ENCODE assay signal across 1 cellular context in genomic region chr1:156414440-156415064, GRCh38.
TF ChIP-seq lines count a peak whose summit lies in the region.

No MANE protein-coding gene starts in this region.

TF ChIP-seq in K562, 482 proteins besides CTCF, POLR2A, EP300 and RAD21 (continues in another document):
- TF ChIP-seq PCBP2 (IDR thresholded peaks at IDR 0.05; ENCODE audit: low read depth, low read length, poor library complexity, severe bottlenecking) (no peak), E2F3 (CRISPR knock-in tag; IDR thresholded peaks at IDR 0.05) (no peak), GABPB1 (CRISPR knock-in tag; IDR thresholded peaks at IDR 0.05) (no peak), THRAP3 (IDR thresholded peaks at IDR 0.05; ENCODE audit: borderline replicate concordance) (no peak), SMARCC2 (IDR thresholded peaks at IDR 0.05; ENCODE audit: low read depth) (no peak), WHSC1 (IDR thresholded peaks at IDR 0.05; ENCODE audit: low read length) (no peak), ZNF445 (CRISPR knock-in tag; IDR thresholded peaks at IDR 0.05; ENCODE audit: low read depth) (no peak), SREBF2 (CRISPR knock-in tag; IDR thresholded peaks at IDR 0.05) (no peak), ELK3 (CRISPR knock-in tag; IDR thresholded peaks at IDR 0.05) (no peak), PHF21A (IDR thresholded peaks at IDR 0.05; ENCODE audit: borderline replicate concordance, low read depth) (no peak), PRMT5 (CRISPR knock-in tag; IDR thresholded peaks at IDR 0.05) (peak; percentile 93), IRF2 (CRISPR knock-in tag; IDR thresholded peaks at IDR 0.05) (no peak), ZNF780A (CRISPR knock-in tag; IDR thresholded peaks at IDR 0.05) (no peak), PTTG1 (tag; IDR thresholded peaks at IDR 0.05; ENCODE audit: low read depth) (no peak), CCAR2 (IDR thresholded peaks at IDR 0.05; ENCODE audit: low read depth, low read length) (no peak), TAF1 (IDR thresholded peaks at IDR 0.05; ENCODE audit: control insufficient read depth, extremely low read depth, insufficient read depth, low read length, severe bottlenecking) (no peak), BMI1 (IDR thresholded peaks at IDR 0.05; ENCODE audit: low read length) (no peak), PTBP1 (IDR thresholded peaks at IDR 0.05; ENCODE audit: low read depth, low read length) (no peak), JUND (IDR thresholded peaks at IDR 0.05; ENCODE audit: borderline replicate concordance, low read depth, low read length) (no peak), JUND (tag; IDR thresholded peaks at IDR 0.05; ENCODE audit: borderline replicate concordance, low read depth, low read length) (no peak), BACH1 (tag; IDR thresholded peaks at IDR 0.05) (no peak), HNRNPUL1 (IDR thresholded peaks at IDR 0.05; ENCODE audit: low read length) (no peak), SMAD1 (IDR thresholded peaks at IDR 0.05; ENCODE audit: low read depth, low read length, partially characterized antibody) (no peak), CREB3 (tag; conservative IDR thresholded peaks at IDR 0.05; ENCODE audit: low read depth) (peak; percentile 61; the same call in 1 of the 2 replicates), ZNF561 (CRISPR knock-in tag; conservative IDR thresholded peaks at IDR 0.05) (no peak), HIVEP1 (CRISPR knock-in tag; IDR thresholded peaks at IDR 0.05) (no peak), ZBTB33 (CRISPR knock-in tag; IDR thresholded peaks at IDR 0.05) (no peak), RFX5 (IDR thresholded peaks at IDR 0.05; ENCODE audit: low read depth, low read length) (no peak), ZNF12 (CRISPR knock-in tag; IDR thresholded peaks at IDR 0.05) (no peak), RBM17 (IDR thresholded peaks at IDR 0.05; ENCODE audit: borderline replicate concordance, low read depth, low read length) (no peak), ELK1 (CRISPR knock-in tag; IDR thresholded peaks at IDR 0.05) (no peak), ATF7 (IDR thresholded peaks at IDR 0.05) (no peak), JUN (IDR thresholded peaks at IDR 0.05; ENCODE audit: borderline replicate concordance, low read depth, low read length) (no peak), JUN (CRISPR knock-in tag; IDR thresholded peaks at IDR 0.05; ENCODE audit: borderline replicate concordance) (no peak), CREM (IDR thresholded peaks at IDR 0.05; ENCODE audit: low read depth) (0 out of 2 replicates have a peak, but pooled peaks have one; percentile 21), EHMT2 (IDR thresholded peaks at IDR 0.05) (peak; percentile 98), RREB1 (CRISPR knock-in tag; IDR thresholded peaks at IDR 0.05) (no peak), MIER1 (IDR thresholded peaks at IDR 0.05; ENCODE audit: low read depth) (peak; percentile 96), ZNF507 (tag; conservative IDR thresholded peaks at IDR 0.05) (no peak), SMAD4 (CRISPR knock-in tag; conservative IDR thresholded peaks at IDR 0.05) (0 out of 2 replicates have a peak, but pooled peaks have one; percentile 24), KLF1 (tag; IDR thresholded peaks at IDR 0.05) (no peak), ZSCAN32 (CRISPR knock-in tag; IDR thresholded peaks at IDR 0.05) (no peak), PKNOX1 (IDR thresholded peaks at IDR 0.05) (no peak), CCNT2 (IDR thresholded peaks at IDR 0.05; ENCODE audit: borderline replicate concordance, extremely low read depth, insufficient read length, low read depth, low read length) (no peak), PBX2 (CRISPR knock-in tag; IDR thresholded peaks at IDR 0.05; ENCODE audit: low read depth) (no peak), PBX2 (tag; conservative IDR thresholded peaks at IDR 0.05; ENCODE audit: low read depth) (peak; percentile 37; the same call in 1 of the 2 replicates), ZNF282 (CRISPR knock-in tag; IDR thresholded peaks at IDR 0.05) (no peak), ZHX1 (conservative IDR thresholded peaks at IDR 0.05; ENCODE audit: low read length) (no peak), TAF15 (IDR thresholded peaks at IDR 0.05; ENCODE audit: low read depth, low read length) (no peak), ZNF79 (CRISPR knock-in tag; IDR thresholded peaks at IDR 0.05; ENCODE audit: low read depth) (no peak), ZNF75A (CRISPR knock-in tag; IDR thresholded peaks at IDR 0.05) (no peak)
